25 cellular contexts compared by ENCODE assay signal in the genomic region with DNA sequence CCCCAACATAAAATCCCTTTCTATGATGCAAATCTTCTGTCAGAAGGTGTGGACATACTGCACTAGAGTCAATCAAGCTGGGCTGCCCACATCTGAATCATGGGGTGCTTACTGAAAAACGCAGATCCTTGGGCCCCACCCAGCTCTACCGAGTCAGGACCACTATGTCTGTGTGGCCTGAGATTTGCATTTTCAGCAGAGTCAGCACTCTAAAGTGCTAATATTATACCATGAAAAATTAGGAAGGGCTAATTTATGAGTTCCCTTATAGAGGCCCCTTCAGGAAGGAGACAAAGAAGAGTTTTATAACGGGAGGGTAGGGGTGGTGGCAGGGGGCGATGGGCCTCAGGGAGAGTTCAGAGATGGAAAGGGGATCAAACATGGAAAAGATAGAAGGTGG.
"Had no signal": no experiment of that assay in that cellular context is flagged by ENCODE, and none has a peak within 500 bp of the region (broad histone marks: within the 10 kb centered on the region; RNA-seq: fewer than 3 reads in every experiment).

No MANE protein-coding gene starts in this region.

- H3K4me3 ChIP-seq: left lung, lower lobe of right lung, ovary, smooth muscle cell, stomach, testis, thyroid gland, transverse colon, upper lobe of left lung, vagina had no signal

- ATAC-seq: left colon; left lung; lower lobe of right lung; naive thymus-derived CD8-positive, alpha-beta T cell; right cardiac atrium; stimulated activated naive B cell treated with anti-CD40 and anti-IgM and Interleukin-4, amounts not matched to agents 10 μg/mL and 1 μg/mL and 100 μg/mL, for 72 hours; stimulated activated naive CD8-positive, alpha-beta T cell treated with anti-CD3 and anti-CD28 coated beads, Interleukin-15, Interleukin-2, amounts not matched to agents 100 U/mL and 50 U/mL, for 24 hours had no signal

- H3K4me1 ChIP-seq: left lung, lower lobe of right lung, stomach, thyroid gland, transverse colon, upper lobe of left lung, vagina had no signal

- H3K27ac ChIP-seq: left lung, lower lobe of right lung, ovary, stomach, testis, thyroid gland, transverse colon, upper lobe of left lung, vagina had no signal

- FAIRE-seq: islet of Langerhans, kidney had no signal

- H3K36me3 ChIP-seq: left lung, lower lobe of right lung, ovary, stomach, thyroid gland, transverse colon, upper lobe of left lung, vagina had no signal

- H3K27me3 ChIP-seq: left lung, ovary, stomach, testis, thyroid gland, transverse colon, upper lobe of left lung, vagina had no signal

- H3K4me2 ChIP-seq: smooth muscle cell had no signal

- H3K9me3 ChIP-seq: left lung, lower lobe of right lung, ovary, stomach, testis, thyroid gland, transverse colon, upper lobe of left lung, vagina had no signal

- DNase-seq: hypothalamus; immature natural killer cell; kidney; left colon; left lung; lower lobe of right lung; mammary epithelial cell; mesenchymal stem cell; naive thymus-derived CD8-positive, alpha-beta T cell; ovary; right cardiac atrium; stimulated activated CD4-positive, alpha-beta T cell treated with anti-CD3 and anti-CD28 coated beads, Interleukin-12 subunit alpha, Interleukin-12 subunit beta, amount 100 ng/mL, for 4 hours; stimulated activated CD4-positive, alpha-beta T cell treated with anti-CD3 and anti-CD28 coated beads, Interleukin-15, amount 100 ng/mL, for 24 hours; stimulated activated CD4-positive, alpha-beta T cell treated with anti-CD3 and anti-CD28 coated beads, Interleukin-2, amount 100 ng/mL, for 24 hours; stimulated activated CD4-positive, alpha-beta T cell treated with anti-CD3 and anti-CD28 coated beads, Interleukin-4, amount 100 ng/mL, for 1 hour; stimulated activated naive B cell treated with anti-CD40 and anti-IgM and Interleukin-4, amounts not matched to agents 10 μg/mL and 1 μg/mL and 100 μg/mL, for 72 hours; stimulated activated naive CD8-positive, alpha-beta T cell treated with anti-CD3 and anti-CD28 coated beads, Interleukin-15, Interleukin-2, amounts not matched to agents 100 U/mL and 50 U/mL, for 24 hours; stomach; testis; thyroid gland; transverse colon; upper lobe of left lung had no signal
